Comparison of ENCODE assay signal across 18 cellular contexts in genomic region chr5:180323929-180324632, GRCh38. TPM values are rescaled to one million over a fixed set of nuclear protein-coding genes. Genes with fewer than 3 reads are reported as not detected.
DNase-seq lines count a peak whose midpoint lies in the region; ATAC-seq and TF ChIP-seq lines count a peak whose summit lies in the region.
"Had no signal": no experiment of that assay in that cellular context is flagged by ENCODE, and none has a peak within 500 bp of the region (broad histone marks: within the 10 kb centered on the region; RNA-seq: fewer than 3 reads in every experiment).

No MANE protein-coding gene starts in this region.

- TF ChIP-seq CTCF in fibroblast of mammary gland (conservative IDR thresholded peaks at IDR 0.05; ENCODE audit: control insufficient read depth, insufficient read depth, low read depth, low read length) (no peak), osteoblast (IDR thresholded peaks at IDR 0.05; ENCODE audit: extremely low read depth, low read depth, low read length) (no peak)

- no peak for ATAC-seq in GM21576 (IDR thresholded peaks at IDR 0.05; ENCODE audit: unreplicated experiment)
- no peak for ATAC-seq in GM21717 (IDR thresholded peaks at IDR 0.05; ENCODE audit: unreplicated experiment)
- ATAC-seq in HG03039 (IDR thresholded peaks at IDR 0.05; ENCODE audit: unreplicated experiment), result no peak
- ATAC-seq: HCT116 had no signal

- H4K20me1 ChIP-seq in osteoblast (ENCODE audit: insufficient read depth, low read length), result no peaks in the 10 kb centered on the region

- no peak overlapping the region for H3K4me3 ChIP-seq in fibroblast of mammary gland (ENCODE audit: control insufficient read depth, low read depth, low read length)
- no peak overlapping the region for H3K4me3 ChIP-seq in osteoblast (ENCODE audit: insufficient read depth, low read length)
- H3K4me3 ChIP-seq: heart right ventricle, neural progenitor cell, spleen, suprapubic skin had no signal

- no peak overlapping the region for H2AFZ ChIP-seq in osteoblast (ENCODE audit: low read length)
- H2AFZ ChIP-seq: neural progenitor cell had no signal

- peaks cover 11% of the 10 kb centered on the region for H3K4me1 ChIP-seq in osteoblast (ENCODE audit: insufficient read depth, low read length)
- H3K4me1 ChIP-seq: heart right ventricle, suprapubic skin had no signal

- DNase-seq in HS-5 (ENCODE audit: low read depth), result peak; percentile 67
- peak; percentile 79 for DNase-seq in fibroblast of mammary gland (ENCODE audit: low read depth)
- no peak for DNase-seq in osteoblast (ENCODE audit: insufficient read length, low spot score, missing footprints)
- DNase-seq in activated CD4-positive, alpha-beta T cell treated with anti-CD3 and anti-CD28 coated beads, Interleukin-2, amount 50 U/mL, for 48 hours, result no peak
- DNase-seq: activated naive CD4-positive, alpha-beta T cell treated with anti-CD3 and anti-CD28 coated beads, Interleukin-2, amount 50 U/mL, for 16 hours; CD4-positive, CD25-positive, alpha-beta regulatory T cell; heart right ventricle; NCI-H1105 treated with DMSO at 0.1 percent for 48 hours; NCI-H510A treated with DMSO at 0.1 percent for 48 hours; RPMI8226; spleen had no signal

- H3K4me2 ChIP-seq in osteoblast (ENCODE audit: insufficient read depth, low read length), result no peak overlapping the region
- H3K4me2 ChIP-seq: neural progenitor cell had no signal

- peak overlapping the region; percentile 88 for H3K27ac ChIP-seq in angular gyrus (ENCODE audit: low read depth, low read length)
- H3K27ac ChIP-seq in osteoblast (ENCODE audit: low read depth, low read length), result peak overlapping the region; percentile 68
- H3K27ac ChIP-seq: heart right ventricle, spleen, suprapubic skin had no signal

- no peaks in the 10 kb centered on the region for H3K9me3 ChIP-seq in osteoblast (ENCODE audit: low read depth, low read length)
- H3K9me3 ChIP-seq: heart right ventricle, spleen, suprapubic skin had no signal

- H3K79me2 ChIP-seq in osteoblast (ENCODE audit: insufficient read depth, low read length), result no peaks in the 10 kb centered on the region

- H3K36me3 ChIP-seq in osteoblast (ENCODE audit: insufficient read depth, low read length), result peaks cover 68% of the 10 kb centered on the region
- H3K36me3 ChIP-seq: neural progenitor cell, spleen, suprapubic skin had no signal

- no peaks in the 10 kb centered on the region for H3K27me3 ChIP-seq in osteoblast (ENCODE audit: insufficient read depth, low read length)
- H3K27me3 ChIP-seq: heart right ventricle, neural progenitor cell, spleen, suprapubic skin had no signal

RNA-seq across cellular contexts. Expression of gene GFPT2, which starts 29.1 kb away (rescaled TPM):
- 30.4 and 39.5 TPM in 2 replicates for total RNA-seq in osteoblast
- total RNA-seq: CD4-positive, CD25-positive, alpha-beta regulatory T cell had no signal

RNA-seq across cellular contexts. Expression of gene MAPK9, which starts 32.2 kb away (rescaled TPM):
- 31.8 and 36.8 TPM in 2 replicates for total RNA-seq in osteoblast

Comparison
In these comparisons a context has a peak if more than half of its experiments do, and no peak if none do; other contexts are left out.
1. DNase-seq: peak in HS-5 (single experiment) and fibroblast of mammary gland (single experiment); none in osteoblast (single experiment) and activated CD4-positive, alpha-beta T cell treated with anti-CD3 and anti-CD28 coated beads, Interleukin-2, amount 50 U/mL, for 48 hours (0 of 2).